20 cellular contexts compared by ENCODE assay signal in genomic region chr13:23986619-23987018, GRCh38.
DNase-seq lines count a peak whose midpoint lies in the region; TF ChIP-seq lines count a peak whose summit lies in the region.
"Had no signal": no experiment of that assay in that cellular context is flagged by ENCODE, and none has a peak within 500 bp of the region (broad histone marks: within the 10 kb centered on the region; RNA-seq: fewer than 3 reads in every experiment).

No MANE protein-coding gene starts in this region.

- TF ChIP-seq CTCF in AG09309 (IDR thresholded peaks at IDR 0.05; ENCODE audit: control insufficient read depth, insufficient read depth, low read depth, low read length, missing control alignments) (no peak), mesothelial cell of epicardium (IDR thresholded peaks at IDR 0.05; ENCODE audit: unreplicated experiment) (no peak), MCF 10A (IDR thresholded peaks at IDR 0.05; ENCODE audit: unreplicated experiment) (no peak)

- H3K4me3 ChIP-seq in AG09309 (ENCODE audit: control insufficient read depth, low read depth, low read length): no peak overlapping the region
- H3K4me3 ChIP-seq: hepatocyte, neural progenitor cell, SK-N-MC, uterus had no signal

- no peaks in the 10 kb centered on the region for H3K36me3 Mint-ChIP-seq in mesothelial cell of epicardium
- no peaks in the 10 kb centered on the region for H3K36me3 Mint-ChIP-seq in MCF 10A (ENCODE audit: insufficient read depth, unreplicated experiment)
- H3K36me3 Mint-ChIP-seq in activated T-helper 2 cell treated with anti-CD3 and anti-CD28 coated beads, Interferon-gamma antibody, Interleukin-2, Interleukin-4, amounts not matched to agents 10 μg/mL and 5 μg/mL and 100 μg/mL, durations not matched to agents 14 hours and 24 hours and 36 hours (ENCODE audit: low read depth): no peaks in the 10 kb centered on the region

- CTCF ChIA-PET in MCF 10A (lab: Yijun Ruan, JAX): interaction anchor here (1.0 to 1.7 kb wide), 2 partner anchors 12 to 26 kb away, joined by 3 to 5 read pairs; no protein-coding TSS in a partner anchor

- H3K9me3 Mint-ChIP-seq in mesothelial cell of epicardium: no peaks in the 10 kb centered on the region
- H3K9me3 Mint-ChIP-seq in MCF 10A (ENCODE audit: unreplicated experiment): no peaks in the 10 kb centered on the region
- H3K9me3 Mint-ChIP-seq in activated T-helper 2 cell treated with anti-CD3 and anti-CD28 coated beads, Interferon-gamma antibody, Interleukin-2, Interleukin-4, amounts not matched to agents 10 μg/mL and 5 μg/mL and 100 μg/mL, durations not matched to agents 14 hours and 24 hours and 36 hours: no peaks in the 10 kb centered on the region
- H3K9me3 Mint-ChIP-seq: dendritic cell treated with granulocyte-macrophage colony-stimulating factor and Interleukin-4, amounts not matched to agents 40 ng/mL and 50 ng/mL, for 4 days had no signal

- peak overlapping the region; percentile 6 for H3K27ac Mint-ChIP-seq in mesothelial cell of epicardium
- no peak overlapping the region for H3K27ac Mint-ChIP-seq in MCF 10A (ENCODE audit: low read depth, unreplicated experiment)
- H3K27ac Mint-ChIP-seq in activated T-helper 2 cell treated with anti-CD3 and anti-CD28 coated beads, Interferon-gamma antibody, Interleukin-2, Interleukin-4, amounts not matched to agents 10 μg/mL and 5 μg/mL and 100 μg/mL, durations not matched to agents 14 hours and 24 hours and 36 hours: no peak overlapping the region
- H3K27ac Mint-ChIP-seq: dendritic cell treated with granulocyte-macrophage colony-stimulating factor and Interleukin-4, amounts not matched to agents 40 ng/mL and 50 ng/mL, for 4 days; neural progenitor cell had no signal

- no TSS peak for BruUV-seq in MCF 10A (replicated peaks; lab: Mats Ljungman, UMichigan)

- H3K4me1 Mint-ChIP-seq in mesothelial cell of epicardium (peaks cover 53% of the 10 kb centered on the region), MCF 10A (ENCODE audit: insufficient read depth, unreplicated experiment) (peaks cover 5% of the 10 kb centered on the region)
- no peaks in the 10 kb centered on the region for H3K4me1 Mint-ChIP-seq in activated T-helper 2 cell treated with anti-CD3 and anti-CD28 coated beads, Interferon-gamma antibody, Interleukin-2, Interleukin-4, amounts not matched to agents 10 μg/mL and 5 μg/mL and 100 μg/mL, durations not matched to agents 14 hours and 24 hours and 36 hours (ENCODE audit: low read depth)

- H3K27me3 Mint-ChIP-seq in mesothelial cell of epicardium (ENCODE audit: low read depth) (no peaks in the 10 kb centered on the region), MCF 10A (ENCODE audit: insufficient read depth, unreplicated experiment) (peaks cover 18% of the 10 kb centered on the region)
- peaks cover 45% of the 10 kb centered on the region for H3K27me3 Mint-ChIP-seq in activated T-helper 2 cell treated with anti-CD3 and anti-CD28 coated beads, Interferon-gamma antibody, Interleukin-2, Interleukin-4, amounts not matched to agents 10 μg/mL and 5 μg/mL and 100 μg/mL, durations not matched to agents 14 hours and 24 hours and 36 hours (ENCODE audit: low read depth)

- POLR2A ChIA-PET in MCF 10A (lab: Yijun Ruan, JAX): interaction anchor here (0.7 kb wide), 1 partner anchor 941 kb away, joined by 3 read pairs; no protein-coding TSS in a partner anchor

- DNase-seq in AG09309 (ENCODE audit: low read depth) (peak; percentile 93), LHCN-M2 (ENCODE audit: low read depth) (peak; percentile 82), fibroblast of gingiva (ENCODE audit: low read depth) (peak; percentile 83), mesothelial cell of epicardium (ENCODE audit: low spot score in 2 of 2, unreplicated experiment in 2 of 2) (no peak), MCF 10A (ENCODE audit: unreplicated experiment) (no peak), SKM-1 (lab: John Stamatoyannopoulos, UW; ENCODE audit: unreplicated experiment) (no peak), NCI-H69 (lab: John Stamatoyannopoulos, UW) (no peak)
- DNase-seq in activated T-helper 2 cell treated with anti-CD3 and anti-CD28 coated beads, Interferon-gamma antibody, Interleukin-2, Interleukin-4, amounts not matched to agents 10 μg/mL and 5 μg/mL and 100 μg/mL, durations not matched to agents 14 hours and 24 hours and 36 hours (ENCODE audit: low spot score): no peak
- DNase-seq: activated effector memory CD4-positive, alpha-beta T cell treated with anti-CD3 and anti-CD28 coated beads, Interleukin-2, amount 50 U/mL, for 16 hours; aorta; COR-L47; NCI-H1930; NCI-H446 treated with DMSO at 0.1 percent for 48 hours; retina; T-helper 9 cell; uterus had no signal

- intact Hi-C loops in MCF 10A (cut with micrococcal nuclease): no loop called here
- intact Hi-C loops in activated T-helper 2 cell treated with anti-CD3 and anti-CD28 coated beads, Interferon-gamma antibody, Interleukin-2, Interleukin-4, amounts not matched to agents 10 μg/mL and 5 μg/mL and 100 μg/mL, durations not matched to agents 14 hours and 24 hours and 36 hours (cut with micrococcal nuclease): no loop called here

- H3K4me3 Mint-ChIP-seq in mesothelial cell of epicardium: no peak overlapping the region
- H3K4me3 Mint-ChIP-seq in MCF 10A (ENCODE audit: unreplicated experiment): no peak overlapping the region
- H3K4me3 Mint-ChIP-seq in activated T-helper 2 cell treated with anti-CD3 and anti-CD28 coated beads, Interferon-gamma antibody, Interleukin-2, Interleukin-4, amounts not matched to agents 10 μg/mL and 5 μg/mL and 100 μg/mL, durations not matched to agents 14 hours and 24 hours and 36 hours (ENCODE audit: low read depth): no peak overlapping the region
- H3K4me3 Mint-ChIP-seq: dendritic cell treated with granulocyte-macrophage colony-stimulating factor and Interleukin-4, amounts not matched to agents 40 ng/mL and 50 ng/mL, for 4 days; neural progenitor cell had no signal

Comparison
In these comparisons a context has a peak if more than half of its experiments do, and no peak if none do; other contexts are left out.
1. DNase-seq: peak in AG09309 (single experiment), LHCN-M2 (single experiment) and fibroblast of gingiva (single experiment); none in mesothelial cell of epicardium (0 of 2), MCF 10A (single experiment), SKM-1 (single experiment), NCI-H69 (single experiment) and activated T-helper 2 cell treated with anti-CD3 and anti-CD28 coated beads, Interferon-gamma antibody, Interleukin-2, Interleukin-4, amounts not matched to agents 10 μg/mL and 5 μg/mL and 100 μg/mL, durations not matched to agents 14 hours and 24 hours and 36 hours (single experiment).